ENCODE assay signal across 20 cellular contexts in the genomic region with DNA sequence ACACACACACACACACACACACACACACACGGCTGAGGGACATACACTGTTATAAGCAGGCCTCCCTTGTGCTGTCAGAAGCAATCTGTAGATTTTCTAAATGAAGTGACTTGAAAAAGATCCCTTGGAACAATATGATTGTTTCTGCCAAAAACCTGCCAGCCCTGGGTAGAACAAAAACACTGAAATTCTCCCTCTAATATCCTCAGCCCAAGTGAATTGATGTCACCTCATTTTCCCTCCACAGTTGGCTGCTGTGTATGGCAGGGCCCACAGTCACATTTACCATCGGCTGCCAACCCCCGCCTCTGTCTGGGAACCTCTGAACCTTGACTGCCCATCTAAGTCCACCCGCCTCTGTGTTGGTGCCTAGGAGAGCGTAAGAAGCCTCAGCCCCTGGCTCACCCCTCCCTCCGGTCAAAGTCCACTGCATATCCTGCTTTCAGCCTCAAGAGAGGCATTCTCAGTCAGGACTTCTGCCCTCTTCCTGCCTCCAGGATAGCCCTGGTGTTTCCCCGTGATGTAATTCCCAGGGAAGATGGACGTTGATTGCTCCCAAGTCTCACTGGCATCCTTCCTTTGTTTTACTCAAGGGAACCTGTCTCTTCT.
DNase-seq lines count a peak whose midpoint lies in the region; ATAC-seq and TF ChIP-seq lines count a peak whose summit lies in the region.
"Had no signal": no experiment of that assay in that cellular context is flagged by ENCODE, and none has a peak within 500 bp of the region (broad histone marks: within the 10 kb centered on the region; RNA-seq: fewer than 3 reads in every experiment).

No MANE protein-coding gene starts in this region.

- DNase-seq in cortex of kidney (lab: John Stamatoyannopoulos, UW) (peak; percentile 17), medulla oblongata (ENCODE audit: extremely low spot score) (peak; percentile 51), retina (peak; percentile 59), posterior cingulate gyrus (no peak), SJCRH30 (no peak), GM10248 (ENCODE audit: extremely low spot score) (no peak)
- DNase-seq: activated CD4-positive, CD25-positive, alpha-beta regulatory T cell treated with anti-CD3 and anti-CD28 coated beads, Interleukin-2, amount 50 U/mL, for 72 hours; activated CD8-positive, alpha-beta memory T cell treated with anti-CD3 and anti-CD28 coated beads for 24 hours; CD8-positive, alpha-beta T cell; DND-41; mammary epithelial cell; NCI-H1436; NCI-H2171; PC-3; testis had no signal

- H3K4me3 ChIP-seq in HEK293 (ENCODE audit: low read depth, low read length): no peak overlapping the region
- no peak overlapping the region for H3K4me3 ChIP-seq in SJCRH30
- H3K4me3 ChIP-seq: SJSA1, testis had no signal

- TF ChIP-seq CTCF in HEK293 (tag by site-specific recombination; IDR thresholded peaks at IDR 0.05) (no peak), GM10248 (IDR thresholded peaks at IDR 0.05; ENCODE audit: control extremely low read depth, extremely low read depth, low read depth, missing control alignments) (no peak)

- no peaks in the 10 kb centered on the region for H3K4me1 ChIP-seq in HEK293 (ENCODE audit: control insufficient read depth, insufficient read depth, low read length)
- no peaks in the 10 kb centered on the region for H3K4me1 ChIP-seq in SJCRH30
- H3K4me1 ChIP-seq: SJSA1, testis had no signal

- no peak overlapping the region for H3K27ac ChIP-seq in HEK293 (ENCODE audit: extremely low read depth, low read depth, low read length)
- no peak overlapping the region for H3K27ac ChIP-seq in SJCRH30
- H3K27ac ChIP-seq: SJSA1, testis had no signal

- peaks cover 5% of the 10 kb centered on the region; the same call in 1 of the 2 replicates for H3K27me3 ChIP-seq in SJCRH30
- H3K27me3 ChIP-seq: SJSA1, testis had no signal

- ATAC-seq in GM21360 (IDR thresholded peaks at IDR 0.05; ENCODE audit: unreplicated experiment): no peak
- ATAC-seq: activated naive CD4-positive, alpha-beta T cell treated with anti-CD3 and anti-CD28 coated beads, Interleukin-2, amount 50 U/mL, for 72 hours; CD8-positive, alpha-beta T cell; natural killer cell treated with Interleukin-12 subunit alpha and Interleukin-12 subunit beta and Interleukin-15 and Interleukin-18, amount 100 ng/mL, for 72 hours; PC-3 had no signal

- H3K36me3 ChIP-seq in HEK293 (ENCODE audit: control insufficient read depth in 2 of 2, insufficient read depth in 1 of 2, low read length in 2 of 2) (no peaks in the 10 kb centered on the region), SJCRH30 (no peaks in the 10 kb centered on the region)
- H3K36me3 ChIP-seq: SJSA1 had no signal

- H3K9me3 ChIP-seq in HEK293 (ENCODE audit: control insufficient read depth, insufficient read depth, low read depth, low read length) (no peaks in the 10 kb centered on the region), SJCRH30 (replicated peaks) (no peaks in the 10 kb centered on the region; the same call in 1 of the 2 replicates)
- H3K9me3 ChIP-seq: SJSA1, testis had no signal

- intact Hi-C loops in posterior cingulate gyrus (cut with DNase I): no loop called here

- CTCF ChIA-PET in HEK293 (lab: Yijun Ruan, JAX) (interaction anchor here (0.6 kb wide), 1 partner anchor 1179 kb away, joined by 3 read pairs; no protein-coding TSS in a partner anchor), GM10248 (lab: Yijun Ruan, JAX) (no interaction called here)

- POLR2A ChIA-PET in HEK293 (lab: Yijun Ruan, JAX): no interaction called here
- POLR2A ChIA-PET in GM10248 (lab: Yijun Ruan, JAX): no interaction called here

TF ChIP-seq in HEK293, 187 proteins besides CTCF, POLR2A, EP300 and RAD21:
- TF ChIP-seq, protein P1, sequence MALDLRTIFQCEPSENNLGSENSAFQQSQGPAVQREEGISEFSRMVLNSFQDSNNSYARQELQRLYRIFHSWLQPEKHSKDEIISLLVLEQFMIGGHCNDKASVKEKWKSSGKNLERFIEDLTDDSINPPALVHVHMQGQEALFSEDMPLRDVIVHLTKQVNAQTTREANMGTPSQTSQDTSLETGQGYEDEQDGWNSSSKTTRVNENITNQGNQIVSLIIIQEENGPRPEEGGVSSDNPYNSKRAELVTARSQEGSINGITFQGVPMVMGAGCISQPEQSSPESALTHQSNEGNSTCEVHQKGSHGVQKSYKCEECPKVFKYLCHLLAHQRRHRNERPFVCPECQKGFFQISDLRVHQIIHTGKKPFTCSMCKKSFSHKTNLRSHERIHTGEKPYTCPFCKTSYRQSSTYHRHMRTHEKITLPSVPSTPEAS (tag by site-specific recombination; IDR thresholded peaks at IDR 0.05): 0 out of 2 replicates have a peak, but pooled peaks have one; percentile 39
- TF ChIP-seq HOXD13 (CRISPR knock-in tag; IDR thresholded peaks at IDR 0.05; ENCODE audit: borderline replicate concordance): no peak

Comparison
In these comparisons a context has a peak if more than half of its experiments do, and no peak if none do; other contexts are left out.
1. DNase-seq: peak in cortex of kidney (single experiment), medulla oblongata (single experiment) and retina (single experiment); none in posterior cingulate gyrus (0 of 10), SJCRH30 (0 of 2) and GM10248 (single experiment).